28 cellular contexts compared by ENCODE assay signal in genomic region chr2:163690896-163691295, GRCh38. TPM values are rescaled to one million over a fixed set of nuclear protein-coding genes. Genes with fewer than 3 reads are reported as not detected.
DNase-seq lines count a peak whose midpoint lies in the region; ATAC-seq and TF ChIP-seq lines count a peak whose summit lies in the region.
"Had no signal": no experiment of that assay in that cellular context is flagged by ENCODE, and none has a peak within 500 bp of the region (broad histone marks: within the 10 kb centered on the region; RNA-seq: fewer than 3 reads in every experiment).

No MANE protein-coding gene starts in this region.

- H3K27me3 Mint-ChIP-seq in chondrocyte (ENCODE audit: low read depth): no peaks in the 10 kb centered on the region
- H3K27me3 Mint-ChIP-seq: activated CD4-positive, alpha-beta memory T cell treated with anti-CD3 and anti-CD28 coated beads for 36 hours; activated naive CD8-positive, alpha-beta T cell treated with anti-CD3 and anti-CD28 coated beads, Interleukin-2, amount 50 U/mL, for 24 hours; CD4-positive, alpha-beta T cell; stimulated activated naive CD8-positive, alpha-beta T cell treated with anti-CD3 and anti-CD28 coated beads, Interleukin-15, Interleukin-2, amounts not matched to agents 100 ng/mL and 50 ng/mL, for 24 hours had no signal

- DNase-seq in COLO829 (ENCODE audit: low spot score): peak; percentile 42
- no peak for DNase-seq in chondrocyte (ENCODE audit: low spot score)
- DNase-seq in thoracic aorta (ENCODE audit: low spot score): no peak
- DNase-seq in stimulated activated CD4-positive, alpha-beta T cell treated with anti-CD3 and anti-CD28 coated beads, Interleukin-4, amount 100 ng/mL, for 4 hours: no peak
- no peak for DNase-seq in foreskin fibroblast
- DNase-seq: activated CD4-positive, alpha-beta memory T cell treated with anti-CD3 and anti-CD28 coated beads for 36 hours; activated naive CD4-positive, alpha-beta T cell; activated naive CD8-positive, alpha-beta T cell treated with anti-CD3 and anti-CD28 coated beads, Interleukin-2, amount 50 U/mL, for 24 hours; AML-193; CD4-positive, alpha-beta T cell; dorsolateral prefrontal cortex; glutamatergic neuron; islet precursor cell; lower lobe of right lung; naive thymus-derived CD8-positive, alpha-beta T cell; NCI-H1417 treated with DMSO at 0.1 percent for 48 hours; NCI-H2081; NCI-H2227 treated with DMSO at 0.1 percent for 48 hours; OCI-M1; psoas muscle; upper lobe of left lung had no signal

- peak overlapping the region; percentile 15 for H3K27ac ChIP-seq in muscle layer of colon (ENCODE audit: low read depth, low read length)
- H3K27ac ChIP-seq in thoracic aorta: peak overlapping the region; percentile 74 to 76
- H3K27ac ChIP-seq: A549, psoas muscle, upper lobe of left lung had no signal

- no peaks in the 10 kb centered on the region for H3K9me3 Mint-ChIP-seq in chondrocyte (ENCODE audit: low read depth)
- H3K9me3 Mint-ChIP-seq: activated CD4-positive, alpha-beta memory T cell treated with anti-CD3 and anti-CD28 coated beads for 36 hours; CD4-positive, alpha-beta T cell had no signal

- no peaks in the 10 kb centered on the region for H3K9me3 ChIP-seq in muscle layer of colon (ENCODE audit: low read length)
- no peaks in the 10 kb centered on the region for H3K9me3 ChIP-seq in thoracic aorta
- H3K9me3 ChIP-seq: A549, lower lobe of right lung, psoas muscle, upper lobe of left lung had no signal

- ATAC-seq in thoracic aorta (ENCODE audit: insufficient number of reproducible peaks, low FRiP score, low read depth): peak; percentile 50
- ATAC-seq in HG03571 (IDR thresholded peaks at IDR 0.05; ENCODE audit: unreplicated experiment): no peak
- no peak for ATAC-seq in GM18907 (IDR thresholded peaks at IDR 0.05; ENCODE audit: unreplicated experiment)
- ATAC-seq: A549; activated CD4-positive, CD25-positive, alpha-beta regulatory T cell treated with anti-CD3 and anti-CD28 coated beads, Interleukin-2, amount 50 U/mL, for 24 hours; activated naive CD8-positive, alpha-beta T cell treated with anti-CD3 and anti-CD28 coated beads, Interleukin-2, amount 50 U/mL, for 24 hours; lower lobe of right lung; naive thymus-derived CD8-positive, alpha-beta T cell had no signal

- no peaks in the 10 kb centered on the region for H3K36me3 Mint-ChIP-seq in chondrocyte (ENCODE audit: low read depth)
- H3K36me3 Mint-ChIP-seq: activated CD4-positive, alpha-beta memory T cell treated with anti-CD3 and anti-CD28 coated beads for 36 hours; naive thymus-derived CD8-positive, alpha-beta T cell had no signal

- H3K4me3 Mint-ChIP-seq in chondrocyte (ENCODE audit: unreplicated experiment): no peak overlapping the region
- H3K4me3 Mint-ChIP-seq: activated CD4-positive, alpha-beta memory T cell treated with anti-CD3 and anti-CD28 coated beads for 36 hours; activated naive CD8-positive, alpha-beta T cell treated with anti-CD3 and anti-CD28 coated beads, Interleukin-2, amount 50 U/mL, for 24 hours; CD4-positive, alpha-beta T cell; naive thymus-derived CD8-positive, alpha-beta T cell; stimulated activated naive CD8-positive, alpha-beta T cell treated with anti-CD3 and anti-CD28 coated beads, Interleukin-15, Interleukin-2, amounts not matched to agents 100 ng/mL and 50 ng/mL, for 24 hours had no signal

- H3K4me1 ChIP-seq in muscle layer of colon (ENCODE audit: insufficient read depth, low read length) (peaks cover 15% of the 10 kb centered on the region), thoracic aorta (ENCODE audit: control insufficient read depth in 1 of 2, low read depth in 2 of 2) (peaks cover 35 to 77% of the 10 kb centered on the region in 2 donors)
- H3K4me1 ChIP-seq: upper lobe of left lung had no signal

- H3K27ac Mint-ChIP-seq in chondrocyte (ENCODE audit: unreplicated experiment): peak overlapping the region; percentile 58
- H3K27ac Mint-ChIP-seq: activated CD4-positive, alpha-beta memory T cell treated with anti-CD3 and anti-CD28 coated beads for 36 hours; activated naive CD8-positive, alpha-beta T cell treated with anti-CD3 and anti-CD28 coated beads, Interleukin-2, amount 50 U/mL, for 24 hours; CD4-positive, alpha-beta T cell; naive thymus-derived CD8-positive, alpha-beta T cell; stimulated activated naive CD8-positive, alpha-beta T cell treated with anti-CD3 and anti-CD28 coated beads, Interleukin-15, Interleukin-2, amounts not matched to agents 100 ng/mL and 50 ng/mL, for 24 hours had no signal

- no peaks in the 10 kb centered on the region for H3K27me3 ChIP-seq in muscle layer of colon (ENCODE audit: control insufficient read depth in 1 of 2, insufficient read depth in 2 of 2, low read length in 2 of 2)
- no peaks in the 10 kb centered on the region for H3K27me3 ChIP-seq in thoracic aorta (replicated peaks; ENCODE audit: insufficient read depth)
- H3K27me3 ChIP-seq: dorsolateral prefrontal cortex, upper lobe of left lung had no signal

- no peak overlapping the region for H3K9ac ChIP-seq in muscle layer of colon (ENCODE audit: low read length)

- no peaks in the 10 kb centered on the region for H3K36me3 ChIP-seq in muscle layer of colon (ENCODE audit: insufficient read depth, low read length)
- H3K36me3 ChIP-seq in thoracic aorta: no peaks in the 10 kb centered on the region
- H3K36me3 ChIP-seq: lower lobe of right lung, upper lobe of left lung had no signal

- no peak for TF ChIP-seq CTCF in chondrocyte (IDR thresholded peaks at IDR 0.05)
- TF ChIP-seq CTCF in thoracic aorta (IDR thresholded peaks at IDR 0.05): no peak
- no peak for TF ChIP-seq CTCF in foreskin fibroblast (IDR thresholded peaks at IDR 0.05; ENCODE audit: low read depth, low read length)

- peaks cover 54% of the 10 kb centered on the region for H3K4me1 Mint-ChIP-seq in chondrocyte (ENCODE audit: low read depth)
- H3K4me1 Mint-ChIP-seq: activated naive CD8-positive, alpha-beta T cell treated with anti-CD3 and anti-CD28 coated beads, Interleukin-2, amount 50 U/mL, for 24 hours; naive thymus-derived CD8-positive, alpha-beta T cell had no signal

- H3K4me3 ChIP-seq in muscle layer of colon (ENCODE audit: low read depth in 1 of 2, low read length in 2 of 2) (no peak overlapping the region), thoracic aorta (peak overlapping the region; percentile 22), foreskin fibroblast (ENCODE audit: low read depth in 1 of 2, low read length in 2 of 2) (no peak overlapping the region)
- H3K4me3 ChIP-seq: A549, dorsolateral prefrontal cortex, lower lobe of right lung, psoas muscle, upper lobe of left lung had no signal

RNA-seq across cellular contexts. Expression of gene FIGN, which starts 44.9 kb away (rescaled TPM):
- total RNA-seq in chondrocyte (11.8 to 23.4 TPM (median 12.1 TPM) in 3 replicates), thoracic aorta (10 to 100 TPM; 10.8 to 21.2 TPM)
- total RNA-seq: activated CD4-positive, alpha-beta memory T cell treated with anti-CD3 and anti-CD28 coated beads for 36 hours; CD4-positive, alpha-beta T cell; naive thymus-derived CD8-positive, alpha-beta T cell; T-helper 2 cell treated with Interferon-gamma antibody and Interleukin-4, amounts not matched to agents 100 ng/mL and 5 ng/mL, for 36 hours had no signal
